ENCODE assay signal across 12 cellular contexts in genomic region chr18:57447154-57447621, GRCh38. TPM values are rescaled to one million over a fixed set of nuclear protein-coding genes. Genes with fewer than 3 reads are reported as not detected.
DNase-seq lines count a peak whose midpoint lies in the region; ATAC-seq and TF ChIP-seq lines count a peak whose summit lies in the region.
"Had no signal": no experiment of that assay in that cellular context is flagged by ENCODE, and none has a peak within 500 bp of the region (broad histone marks: within the 10 kb centered on the region; RNA-seq: fewer than 3 reads in every experiment).

No MANE protein-coding gene starts in this region.

- H3K27ac Mint-ChIP-seq in activated naive CD8-positive, alpha-beta T cell treated with anti-CD3 and anti-CD28 coated beads for 36 hours = no peak overlapping the region
- no peak overlapping the region for H3K27ac Mint-ChIP-seq in activated naive CD8-positive, alpha-beta T cell treated with anti-CD3 and anti-CD28 coated beads, Interleukin-2, amount 50 U/mL, for 24 hours
- no peak overlapping the region for H3K27ac Mint-ChIP-seq in stimulated activated effector memory CD8-positive, alpha-beta T cell treated with anti-CD3 and anti-CD28 coated beads, Interleukin-12 subunit alpha, Interleukin-12 subunit beta, amount 100 ng/mL, for 72 hours
- H3K27ac Mint-ChIP-seq: CD8-positive, alpha-beta T cell had no signal

- no peak overlapping the region for H3K4me3 ChIP-seq in fibroblast of the aortic adventitia (ENCODE audit: low read depth, low read length)
- H3K4me3 ChIP-seq: thoracic aorta had no signal

- DNase-seq in activated naive CD8-positive, alpha-beta T cell treated with anti-CD3 and anti-CD28 coated beads for 36 hours = peak; percentile 25
- no peak for DNase-seq in activated naive CD8-positive, alpha-beta T cell treated with anti-CD3 and anti-CD28 coated beads, Interleukin-2, amount 50 U/mL, for 24 hours
- DNase-seq in fibroblast of the aortic adventitia (ENCODE audit: low read depth) (peak; percentile 22), globus pallidus (ENCODE audit: low spot score) (no peak), NCI-H2107 (lab: John Stamatoyannopoulos, UW) (no peak), mucosa of gallbladder (ENCODE audit: low spot score) (no peak)
- DNase-seq in stimulated activated effector memory CD8-positive, alpha-beta T cell treated with anti-CD3 and anti-CD28 coated beads, Interleukin-12 subunit alpha, Interleukin-12 subunit beta, amount 100 ng/mL, for 72 hours (ENCODE audit: low spot score in 2 of 2) = no peak
- DNase-seq: CD8-positive, alpha-beta T cell; cerebellar nuclear complex; NCI-H526 treated with DMSO at 0.1 percent for 48 hours had no signal

- no peaks in the 10 kb centered on the region for H3K4me1 Mint-ChIP-seq in activated naive CD8-positive, alpha-beta T cell treated with anti-CD3 and anti-CD28 coated beads for 36 hours
- H3K4me1 Mint-ChIP-seq in activated naive CD8-positive, alpha-beta T cell treated with anti-CD3 and anti-CD28 coated beads, Interleukin-2, amount 50 U/mL, for 24 hours = no peaks in the 10 kb centered on the region
- no peaks in the 10 kb centered on the region for H3K4me1 Mint-ChIP-seq in stimulated activated effector memory CD8-positive, alpha-beta T cell treated with anti-CD3 and anti-CD28 coated beads, Interleukin-12 subunit alpha, Interleukin-12 subunit beta, amount 100 ng/mL, for 72 hours

- peaks cover 78% of the 10 kb centered on the region for H3K27me3 Mint-ChIP-seq in activated naive CD8-positive, alpha-beta T cell treated with anti-CD3 and anti-CD28 coated beads for 36 hours
- peaks cover 65% of the 10 kb centered on the region for H3K27me3 Mint-ChIP-seq in activated naive CD8-positive, alpha-beta T cell treated with anti-CD3 and anti-CD28 coated beads, Interleukin-2, amount 50 U/mL, for 24 hours

- H3K4me3 Mint-ChIP-seq in activated naive CD8-positive, alpha-beta T cell treated with anti-CD3 and anti-CD28 coated beads for 36 hours = no peak overlapping the region
- no peak overlapping the region for H3K4me3 Mint-ChIP-seq in activated naive CD8-positive, alpha-beta T cell treated with anti-CD3 and anti-CD28 coated beads, Interleukin-2, amount 50 U/mL, for 24 hours
- H3K4me3 Mint-ChIP-seq in stimulated activated effector memory CD8-positive, alpha-beta T cell treated with anti-CD3 and anti-CD28 coated beads, Interleukin-12 subunit alpha, Interleukin-12 subunit beta, amount 100 ng/mL, for 72 hours = no peak overlapping the region
- H3K4me3 Mint-ChIP-seq: CD8-positive, alpha-beta T cell had no signal

- no peaks in the 10 kb centered on the region for H3K36me3 Mint-ChIP-seq in activated naive CD8-positive, alpha-beta T cell treated with anti-CD3 and anti-CD28 coated beads for 36 hours
- H3K36me3 Mint-ChIP-seq in activated naive CD8-positive, alpha-beta T cell treated with anti-CD3 and anti-CD28 coated beads, Interleukin-2, amount 50 U/mL, for 24 hours (ENCODE audit: low read depth) = no peaks in the 10 kb centered on the region
- no peaks in the 10 kb centered on the region for H3K36me3 Mint-ChIP-seq in stimulated activated effector memory CD8-positive, alpha-beta T cell treated with anti-CD3 and anti-CD28 coated beads, Interleukin-12 subunit alpha, Interleukin-12 subunit beta, amount 100 ng/mL, for 72 hours
- H3K36me3 Mint-ChIP-seq: CD8-positive, alpha-beta T cell had no signal

- no peak for ATAC-seq in activated naive CD8-positive, alpha-beta T cell treated with anti-CD3 and anti-CD28 coated beads, Interleukin-2, amount 50 U/mL, for 24 hours
- peak; percentile 16 for ATAC-seq in stimulated activated effector memory CD8-positive, alpha-beta T cell treated with anti-CD3 and anti-CD28 coated beads, Interleukin-12 subunit alpha, Interleukin-12 subunit beta, amount 100 ng/mL, for 72 hours
- ATAC-seq: CD8-positive, alpha-beta T cell had no signal

- no peak for TF ChIP-seq CTCF in fibroblast of the aortic adventitia (IDR thresholded peaks at IDR 0.05; ENCODE audit: insufficient read depth, low read length)

- no peaks in the 10 kb centered on the region for H3K9me3 Mint-ChIP-seq in activated naive CD8-positive, alpha-beta T cell treated with anti-CD3 and anti-CD28 coated beads for 36 hours
- H3K9me3 Mint-ChIP-seq in activated naive CD8-positive, alpha-beta T cell treated with anti-CD3 and anti-CD28 coated beads, Interleukin-2, amount 50 U/mL, for 24 hours = no peaks in the 10 kb centered on the region
- H3K9me3 Mint-ChIP-seq in stimulated activated effector memory CD8-positive, alpha-beta T cell treated with anti-CD3 and anti-CD28 coated beads, Interleukin-12 subunit alpha, Interleukin-12 subunit beta, amount 100 ng/mL, for 72 hours = no peaks in the 10 kb centered on the region
- H3K9me3 Mint-ChIP-seq: CD8-positive, alpha-beta T cell had no signal

TF ChIP-seq in PFSK-1, 5 proteins besides CTCF, POLR2A, EP300 and RAD21:
- TF ChIP-seq REST (IDR thresholded peaks at IDR 0.05; ENCODE audit: insufficient read depth in 1 of 2, low read depth in 2 of 2, low read length in 2 of 2) (peak; percentile 94 to 97), FOXP2 (optimal IDR thresholded peaks at IDR 0.05; ENCODE audit: borderline replicate concordance, extremely low read depth, extremely low read length, insufficient read depth) (no peak), POLR2AphosphoS5 (IDR thresholded peaks at IDR 0.05; ENCODE audit: low read depth, low read length) (no peak), SIN3A (IDR thresholded peaks at IDR 0.05; ENCODE audit: borderline replicate concordance, insufficient read depth, low read length) (peak; percentile 56; the same call in 1 of the 2 replicates)

RNA-seq across cellular contexts. Expression of gene ONECUT2, which starts 12.0 kb away (rescaled TPM):
- total RNA-seq in activated naive CD8-positive, alpha-beta T cell treated with anti-CD3 and anti-CD28 coated beads for 36 hours = not detected
- 0.28 TPM for polyA plus RNA-seq in PFSK-1 (2012; ENCODE audit: insufficient read length, low read depth)
- total RNA-seq in fibroblast of the aortic adventitia (ENCODE audit: low replicate concordance) = under 0.01 TPM in 2 replicates
- total RNA-seq in mucosa of gallbladder = 173 TPM
- total RNA-seq: CD8-positive, alpha-beta T cell; thoracic aorta had no signal

Comparison
In these comparisons a context has a peak if more than half of its experiments do, and no peak if none do; other contexts are left out.
1. DNase-seq: peak in activated naive CD8-positive, alpha-beta T cell treated with anti-CD3 and anti-CD28 coated beads for 36 hours (single experiment) and fibroblast of the aortic adventitia (single experiment); none in activated naive CD8-positive, alpha-beta T cell treated with anti-CD3 and anti-CD28 coated beads, Interleukin-2, amount 50 U/mL, for 24 hours (single experiment), stimulated activated effector memory CD8-positive, alpha-beta T cell treated with anti-CD3 and anti-CD28 coated beads, Interleukin-12 subunit alpha, Interleukin-12 subunit beta, amount 100 ng/mL, for 72 hours (0 of 2), globus pallidus (single experiment), NCI-H2107 (single experiment) and mucosa of gallbladder (single experiment).
2. RNA of gene ONECUT2, which starts 12.0 kb away (total RNA-seq): 173 TPM in mucosa of gallbladder (single experiment); not detected in activated naive CD8-positive, alpha-beta T cell treated with anti-CD3 and anti-CD28 coated beads for 36 hours and under 0.01 TPM in fibroblast of the aortic adventitia; every median in the first group is over 100 times any median in the second.